In the genomic region with DNA sequence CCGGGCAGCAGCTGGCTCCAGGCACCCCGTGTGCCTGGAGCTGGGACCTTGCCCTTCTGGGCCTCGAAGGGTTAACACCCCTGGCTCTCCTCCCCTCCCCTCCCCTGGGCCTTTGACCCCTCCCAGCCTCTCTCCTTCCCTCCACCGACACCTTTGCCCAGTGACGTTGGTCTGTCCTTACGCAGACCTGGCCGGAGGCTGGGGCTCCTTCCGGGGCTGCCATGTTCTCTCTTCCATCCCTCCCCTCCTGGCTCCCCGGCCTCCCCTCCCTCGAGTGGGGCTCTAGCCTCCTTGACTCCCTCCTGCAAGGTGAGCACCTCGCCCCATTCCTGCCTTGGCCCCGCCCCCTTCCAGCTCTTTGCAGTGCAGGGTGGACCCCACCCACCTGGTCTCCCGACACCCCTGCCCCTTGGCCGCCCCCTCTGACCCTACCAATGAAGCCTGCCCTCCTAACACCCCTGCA, we compare ENCODE assay signal across 2 cellular contexts.
TF ChIP-seq lines count a peak whose summit lies in the region.

TMEM82 (plus strand) TSS at position 161 of the 463 bp plus-strand sequence; CDS start at position 222, 61 bp downstream.

TF ChIP-seq in GM23338, 12 proteins besides CTCF, POLR2A, EP300 and RAD21 (continues in another document):
- TF ChIP-seq, protein P1, sequence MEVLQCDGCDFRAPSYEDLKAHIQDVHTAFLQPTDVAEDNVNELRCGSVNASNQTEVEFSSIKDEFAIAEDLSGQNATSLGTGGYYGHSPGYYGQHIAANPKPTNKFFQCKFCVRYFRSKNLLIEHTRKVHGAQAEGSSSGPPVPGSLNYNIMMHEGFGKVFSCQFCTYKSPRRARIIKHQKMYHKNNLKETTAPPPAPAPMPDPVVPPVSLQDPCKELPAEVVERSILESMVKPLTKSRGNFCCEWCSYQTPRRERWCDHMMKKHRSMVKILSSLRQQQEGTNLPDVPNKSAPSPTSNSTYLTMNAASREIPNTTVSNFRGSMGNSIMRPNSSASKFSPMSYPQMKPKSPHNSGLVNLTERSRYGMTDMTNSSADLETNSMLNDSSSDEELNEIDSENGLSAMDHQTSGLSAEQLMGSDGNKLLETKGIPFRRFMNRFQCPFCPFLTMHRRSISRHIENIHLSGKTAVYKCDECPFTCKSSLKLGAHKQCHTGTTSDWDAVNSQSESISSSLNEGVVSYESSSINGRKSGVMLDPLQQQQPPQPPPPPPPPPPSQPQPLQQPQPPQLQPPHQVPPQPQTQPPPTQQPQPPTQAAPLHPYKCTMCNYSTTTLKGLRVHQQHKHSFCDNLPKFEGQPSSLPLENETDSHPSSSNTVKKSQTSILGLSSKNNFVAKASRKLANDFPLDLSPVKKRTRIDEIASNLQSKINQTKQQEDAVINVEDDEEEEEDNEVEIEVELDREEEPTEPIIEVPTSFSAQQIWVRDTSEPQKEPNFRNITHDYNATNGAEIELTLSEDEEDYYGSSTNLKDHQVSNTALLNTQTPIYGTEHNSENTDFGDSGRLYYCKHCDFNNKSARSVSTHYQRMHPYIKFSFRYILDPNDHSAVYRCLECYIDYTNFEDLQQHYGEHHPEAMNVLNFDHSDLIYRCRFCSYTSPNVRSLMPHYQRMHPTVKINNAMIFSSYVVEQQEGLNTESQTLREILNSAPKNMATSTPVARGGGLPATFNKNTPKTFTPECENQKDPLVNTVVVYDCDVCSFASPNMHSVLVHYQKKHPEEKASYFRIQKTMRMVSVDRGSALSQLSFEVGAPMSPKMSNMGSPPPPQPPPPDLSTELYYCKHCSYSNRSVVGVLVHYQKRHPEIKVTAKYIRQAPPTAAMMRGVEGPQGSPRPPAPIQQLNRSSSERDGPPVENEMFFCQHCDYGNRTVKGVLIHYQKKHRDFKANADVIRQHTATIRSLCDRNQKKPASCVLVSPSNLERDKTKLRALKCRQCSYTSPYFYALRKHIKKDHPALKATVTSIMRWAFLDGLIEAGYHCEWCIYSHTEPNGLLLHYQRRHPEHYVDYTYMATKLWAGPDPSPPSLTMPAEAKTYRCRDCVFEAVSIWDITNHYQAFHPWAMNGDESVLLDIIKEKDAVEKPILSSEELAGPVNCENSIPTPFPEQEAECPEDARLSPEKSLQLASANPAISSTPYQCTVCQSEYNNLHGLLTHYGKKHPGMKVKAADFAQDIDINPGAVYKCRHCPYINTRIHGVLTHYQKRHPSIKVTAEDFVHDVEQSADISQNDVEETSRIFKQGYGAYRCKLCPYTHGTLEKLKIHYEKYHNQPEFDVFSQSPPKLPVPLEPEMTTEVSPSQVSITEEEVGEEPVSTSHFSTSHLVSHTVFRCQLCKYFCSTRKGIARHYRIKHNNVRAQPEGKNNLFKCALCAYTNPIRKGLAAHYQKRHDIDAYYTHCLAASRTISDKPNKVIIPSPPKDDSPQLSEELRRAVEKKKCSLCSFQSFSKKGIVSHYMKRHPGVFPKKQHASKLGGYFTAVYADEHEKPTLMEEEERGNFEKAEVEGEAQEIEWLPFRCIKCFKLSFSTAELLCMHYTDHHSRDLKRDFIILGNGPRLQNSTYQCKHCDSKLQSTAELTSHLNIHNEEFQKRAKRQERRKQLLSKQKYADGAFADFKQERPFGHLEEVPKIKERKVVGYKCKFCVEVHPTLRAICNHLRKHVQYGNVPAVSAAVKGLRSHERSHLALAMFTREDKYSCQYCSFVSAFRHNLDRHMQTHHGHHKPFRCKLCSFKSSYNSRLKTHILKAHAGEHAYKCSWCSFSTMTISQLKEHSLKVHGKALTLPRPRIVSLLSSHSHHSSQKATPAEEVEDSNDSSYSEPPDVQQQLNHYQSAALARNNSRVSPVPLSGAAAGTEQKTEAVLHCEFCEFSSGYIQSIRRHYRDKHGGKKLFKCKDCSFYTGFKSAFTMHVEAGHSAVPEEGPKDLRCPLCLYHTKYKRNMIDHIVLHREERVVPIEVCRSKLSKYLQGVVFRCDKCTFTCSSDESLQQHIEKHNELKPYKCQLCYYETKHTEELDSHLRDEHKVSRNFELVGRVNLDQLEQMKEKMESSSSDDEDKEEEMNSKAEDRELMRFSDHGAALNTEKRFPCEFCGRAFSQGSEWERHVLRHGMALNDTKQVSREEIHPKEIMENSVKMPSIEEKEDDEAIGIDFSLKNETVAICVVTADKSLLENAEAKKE (CRISPR knock-in tag; IDR thresholded peaks at IDR 0.05): no peak
- TF ChIP-seq EZH2phosphoT487 (IDR thresholded peaks at IDR 0.05; ENCODE audit: unreplicated experiment) (no peak), NANOG (IDR thresholded peaks at IDR 0.05; ENCODE audit: borderline replicate concordance) (no peak), ZNF114 (CRISPR knock-in tag; IDR thresholded peaks at IDR 0.05) (no peak), REST (IDR thresholded peaks at IDR 0.05; ENCODE audit: unreplicated experiment) (no peak), STAT1 (IDR thresholded peaks at IDR 0.05; ENCODE audit: unreplicated experiment) (no peak), POLR2AphosphoS5 (IDR thresholded peaks at IDR 0.05; ENCODE audit: low read depth) (no peak), ZNF331 (CRISPR knock-in tag; IDR thresholded peaks at IDR 0.05; ENCODE audit: low read depth) (no peak)
- TF ChIP-seq, protein P2, sequence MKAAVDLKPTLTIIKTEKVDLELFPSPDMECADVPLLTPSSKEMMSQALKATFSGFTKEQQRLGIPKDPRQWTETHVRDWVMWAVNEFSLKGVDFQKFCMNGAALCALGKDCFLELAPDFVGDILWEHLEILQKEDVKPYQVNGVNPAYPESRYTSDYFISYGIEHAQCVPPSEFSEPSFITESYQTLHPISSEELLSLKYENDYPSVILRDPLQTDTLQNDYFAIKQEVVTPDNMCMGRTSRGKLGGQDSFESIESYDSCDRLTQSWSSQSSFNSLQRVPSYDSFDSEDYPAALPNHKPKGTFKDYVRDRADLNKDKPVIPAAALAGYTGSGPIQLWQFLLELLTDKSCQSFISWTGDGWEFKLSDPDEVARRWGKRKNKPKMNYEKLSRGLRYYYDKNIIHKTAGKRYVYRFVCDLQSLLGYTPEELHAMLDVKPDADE (IDR thresholded peaks at IDR 0.05): no peak

TF ChIP-seq in SK-N-SH treated with all-trans-retinoic acid at 6 μM for 48 hours, 23 proteins besides CTCF, POLR2A, EP300 and RAD21 (continued from another document):
- TF ChIP-seq CREB5 (CRISPR knock-in tag; IDR thresholded peaks at IDR 0.05; ENCODE audit: low read depth) (no peak), ISL1 (CRISPR knock-in tag; IDR thresholded peaks at IDR 0.05) (no peak), BACH2 (CRISPR knock-in tag; IDR thresholded peaks at IDR 0.05; ENCODE audit: borderline replicate concordance) (no peak), ZNF70 (CRISPR knock-in tag; IDR thresholded peaks at IDR 0.05) (no peak), OSR1 (CRISPR knock-in tag; IDR thresholded peaks at IDR 0.05) (no peak), CSDC2 (CRISPR knock-in tag; IDR thresholded peaks at IDR 0.05) (no peak), TOX (CRISPR knock-in tag; IDR thresholded peaks at IDR 0.05; ENCODE audit: borderline replicate concordance) (no peak), ZC3H10 (CRISPR knock-in tag; IDR thresholded peaks at IDR 0.05) (no peak), PPARA (CRISPR knock-in tag; IDR thresholded peaks at IDR 0.05; ENCODE audit: borderline replicate concordance) (no peak)
- TF ChIP-seq, protein P3, sequence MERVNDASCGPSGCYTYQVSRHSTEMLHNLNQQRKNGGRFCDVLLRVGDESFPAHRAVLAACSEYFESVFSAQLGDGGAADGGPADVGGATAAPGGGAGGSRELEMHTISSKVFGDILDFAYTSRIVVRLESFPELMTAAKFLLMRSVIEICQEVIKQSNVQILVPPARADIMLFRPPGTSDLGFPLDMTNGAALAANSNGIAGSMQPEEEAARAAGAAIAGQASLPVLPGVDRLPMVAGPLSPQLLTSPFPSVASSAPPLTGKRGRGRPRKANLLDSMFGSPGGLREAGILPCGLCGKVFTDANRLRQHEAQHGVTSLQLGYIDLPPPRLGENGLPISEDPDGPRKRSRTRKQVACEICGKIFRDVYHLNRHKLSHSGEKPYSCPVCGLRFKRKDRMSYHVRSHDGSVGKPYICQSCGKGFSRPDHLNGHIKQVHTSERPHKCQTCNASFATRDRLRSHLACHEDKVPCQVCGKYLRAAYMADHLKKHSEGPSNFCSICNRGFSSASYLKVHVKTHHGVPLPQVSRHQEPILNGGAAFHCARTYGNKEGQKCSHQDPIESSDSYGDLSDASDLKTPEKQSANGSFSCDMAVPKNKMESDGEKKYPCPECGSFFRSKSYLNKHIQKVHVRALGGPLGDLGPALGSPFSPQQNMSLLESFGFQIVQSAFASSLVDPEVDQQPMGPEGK (CRISPR knock-in tag; IDR thresholded peaks at IDR 0.05; ENCODE audit: borderline replicate concordance): no peak
